Comparison of ENCODE assay signal across 1 cellular context in the genomic region with DNA sequence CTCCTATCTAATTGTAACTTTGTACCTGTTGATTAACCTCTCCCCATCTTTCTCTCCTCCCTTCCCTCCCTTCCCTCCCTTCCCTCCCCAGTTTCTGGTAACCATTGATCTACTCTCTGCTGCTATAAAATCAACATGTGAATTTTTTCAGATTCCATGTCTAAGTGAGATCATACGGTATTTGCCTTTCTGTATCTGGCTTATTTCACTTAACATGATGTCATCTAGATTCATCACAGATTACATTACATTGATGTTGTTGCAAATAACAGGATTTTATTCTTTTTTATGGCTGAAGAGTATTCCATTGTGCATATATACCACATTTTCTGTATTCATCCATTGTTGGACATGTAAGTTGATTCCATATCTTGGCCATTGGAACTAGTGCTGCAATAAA.
TF ChIP-seq lines count a peak whose summit lies in the region.

No MANE protein-coding gene starts in this region.

TF ChIP-seq in GM12878, 131 proteins besides CTCF, POLR2A, EP300 and RAD21 (continued from another document):
- no peak for TF ChIP-seq E2F4 (IDR thresholded peaks at IDR 0.05; ENCODE audit: low read depth, low read length)
- TF ChIP-seq HDAC2 (IDR thresholded peaks at IDR 0.05), result no peak
- no peak for TF ChIP-seq NR2F1 (conservative IDR thresholded peaks at IDR 0.05)
- TF ChIP-seq ZNF622 (IDR thresholded peaks at IDR 0.05), result no peak
- TF ChIP-seq GABPA (IDR thresholded peaks at IDR 0.05; ENCODE audit: low read depth), result no peak
